In the genomic region with DNA sequence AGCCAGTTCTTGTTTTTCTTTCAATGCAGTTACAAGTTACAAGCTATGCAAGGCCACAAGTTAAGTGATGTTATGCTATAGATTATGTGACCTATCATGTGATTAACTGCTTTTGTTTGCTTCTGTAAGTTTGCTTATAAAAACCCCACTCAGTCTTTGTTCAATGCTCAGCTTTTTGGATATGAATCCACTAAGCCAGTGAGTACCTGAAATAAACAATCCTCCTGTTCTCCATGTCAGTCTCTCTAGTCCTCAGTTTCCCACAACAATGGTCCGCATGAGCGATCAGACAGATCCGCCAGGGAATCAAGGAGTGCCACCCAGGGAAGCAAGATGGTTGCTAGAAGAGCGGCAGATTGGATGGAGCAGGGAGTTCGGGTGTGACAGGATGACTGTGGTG, we compare ENCODE assay signal across 1 cellular context.
TF ChIP-seq lines count a peak whose summit lies in the region.

No MANE protein-coding gene starts in this region.

TF ChIP-seq in HEK293, 187 proteins besides CTCF, POLR2A, EP300 and RAD21 (continued from another document):
- TF ChIP-seq, protein P1, sequence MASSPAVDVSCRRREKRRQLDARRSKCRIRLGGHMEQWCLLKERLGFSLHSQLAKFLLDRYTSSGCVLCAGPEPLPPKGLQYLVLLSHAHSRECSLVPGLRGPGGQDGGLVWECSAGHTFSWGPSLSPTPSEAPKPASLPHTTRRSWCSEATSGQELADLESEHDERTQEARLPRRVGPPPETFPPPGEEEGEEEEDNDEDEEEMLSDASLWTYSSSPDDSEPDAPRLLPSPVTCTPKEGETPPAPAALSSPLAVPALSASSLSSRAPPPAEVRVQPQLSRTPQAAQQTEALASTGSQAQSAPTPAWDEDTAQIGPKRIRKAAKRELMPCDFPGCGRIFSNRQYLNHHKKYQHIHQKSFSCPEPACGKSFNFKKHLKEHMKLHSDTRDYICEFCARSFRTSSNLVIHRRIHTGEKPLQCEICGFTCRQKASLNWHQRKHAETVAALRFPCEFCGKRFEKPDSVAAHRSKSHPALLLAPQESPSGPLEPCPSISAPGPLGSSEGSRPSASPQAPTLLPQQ (tag by site-specific recombination; IDR thresholded peaks at IDR 0.05): no peak
- no peak for TF ChIP-seq SP7 (tag by site-specific recombination; IDR thresholded peaks at IDR 0.05)
- TF ChIP-seq, protein P2, sequence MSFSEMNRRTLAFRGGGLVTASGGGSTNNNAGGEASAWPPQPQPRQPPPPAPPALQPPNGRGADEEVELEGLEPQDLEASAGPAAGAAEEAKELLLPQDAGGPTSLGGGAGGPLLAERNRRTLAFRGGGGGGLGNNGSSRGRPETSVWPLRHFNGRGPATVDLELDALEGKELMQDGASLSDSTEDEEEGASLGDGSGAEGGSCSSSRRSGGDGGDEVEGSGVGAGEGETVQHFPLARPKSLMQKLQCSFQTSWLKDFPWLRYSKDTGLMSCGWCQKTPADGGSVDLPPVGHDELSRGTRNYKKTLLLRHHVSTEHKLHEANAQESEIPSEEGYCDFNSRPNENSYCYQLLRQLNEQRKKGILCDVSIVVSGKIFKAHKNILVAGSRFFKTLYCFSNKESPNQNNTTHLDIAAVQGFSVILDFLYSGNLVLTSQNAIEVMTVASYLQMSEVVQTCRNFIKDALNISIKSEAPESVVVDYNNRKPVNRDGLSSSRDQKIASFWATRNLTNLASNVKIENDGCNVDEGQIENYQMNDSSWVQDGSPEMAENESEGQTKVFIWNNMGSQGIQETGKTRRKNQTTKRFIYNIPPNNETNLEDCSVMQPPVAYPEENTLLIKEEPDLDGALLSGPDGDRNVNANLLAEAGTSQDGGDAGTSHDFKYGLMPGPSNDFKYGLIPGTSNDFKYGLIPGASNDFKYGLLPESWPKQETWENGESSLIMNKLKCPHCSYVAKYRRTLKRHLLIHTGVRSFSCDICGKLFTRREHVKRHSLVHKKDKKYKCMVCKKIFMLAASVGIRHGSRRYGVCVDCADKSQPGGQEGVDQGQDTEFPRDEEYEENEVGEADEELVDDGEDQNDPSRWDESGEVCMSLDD (tag by site-specific recombination; IDR thresholded peaks at IDR 0.05): no peak
- TF ChIP-seq, protein P3, sequence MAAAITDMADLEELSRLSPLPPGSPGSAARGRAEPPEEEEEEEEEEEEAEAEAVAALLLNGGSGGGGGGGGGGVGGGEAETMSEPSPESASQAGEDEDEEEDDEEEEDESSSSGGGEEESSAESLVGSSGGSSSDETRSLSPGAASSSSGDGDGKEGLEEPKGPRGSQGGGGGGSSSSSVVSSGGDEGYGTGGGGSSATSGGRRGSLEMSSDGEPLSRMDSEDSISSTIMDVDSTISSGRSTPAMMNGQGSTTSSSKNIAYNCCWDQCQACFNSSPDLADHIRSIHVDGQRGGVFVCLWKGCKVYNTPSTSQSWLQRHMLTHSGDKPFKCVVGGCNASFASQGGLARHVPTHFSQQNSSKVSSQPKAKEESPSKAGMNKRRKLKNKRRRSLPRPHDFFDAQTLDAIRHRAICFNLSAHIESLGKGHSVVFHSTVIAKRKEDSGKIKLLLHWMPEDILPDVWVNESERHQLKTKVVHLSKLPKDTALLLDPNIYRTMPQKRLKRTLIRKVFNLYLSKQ (tag by site-specific recombination; IDR thresholded peaks at IDR 0.05; ENCODE audit: borderline replicate concordance): no peak
- TF ChIP-seq ZNF521 (tag by site-specific recombination; IDR thresholded peaks at IDR 0.05): no peak
- TF ChIP-seq ZFP37 (tag by site-specific recombination; IDR thresholded peaks at IDR 0.05): no peak
- TF ChIP-seq ZNF707 (tag by site-specific recombination; IDR thresholded peaks at IDR 0.05): no peak
- TF ChIP-seq SETDB1 (IDR thresholded peaks at IDR 0.05; ENCODE audit: insufficient read length, low read length): peak; percentile 86
- no peak for TF ChIP-seq ZNF391 (tag by site-specific recombination; IDR thresholded peaks at IDR 0.05; ENCODE audit: borderline replicate concordance, low read depth)
- peak; percentile 89; the same call in 1 of the 2 replicates for TF ChIP-seq TRIM28 (IDR thresholded peaks at IDR 0.05; ENCODE audit: borderline replicate concordance, low read length)
- 0 out of 2 replicates have a peak, but pooled peaks have one; percentile 18 for TF ChIP-seq ZNF610 (tag by site-specific recombination; IDR thresholded peaks at IDR 0.05; ENCODE audit: borderline replicate concordance)
- no peak for TF ChIP-seq ZBTB48 (tag by site-specific recombination; IDR thresholded peaks at IDR 0.05)
